ENCODE assay signal across 23 cellular contexts in the genomic region with DNA sequence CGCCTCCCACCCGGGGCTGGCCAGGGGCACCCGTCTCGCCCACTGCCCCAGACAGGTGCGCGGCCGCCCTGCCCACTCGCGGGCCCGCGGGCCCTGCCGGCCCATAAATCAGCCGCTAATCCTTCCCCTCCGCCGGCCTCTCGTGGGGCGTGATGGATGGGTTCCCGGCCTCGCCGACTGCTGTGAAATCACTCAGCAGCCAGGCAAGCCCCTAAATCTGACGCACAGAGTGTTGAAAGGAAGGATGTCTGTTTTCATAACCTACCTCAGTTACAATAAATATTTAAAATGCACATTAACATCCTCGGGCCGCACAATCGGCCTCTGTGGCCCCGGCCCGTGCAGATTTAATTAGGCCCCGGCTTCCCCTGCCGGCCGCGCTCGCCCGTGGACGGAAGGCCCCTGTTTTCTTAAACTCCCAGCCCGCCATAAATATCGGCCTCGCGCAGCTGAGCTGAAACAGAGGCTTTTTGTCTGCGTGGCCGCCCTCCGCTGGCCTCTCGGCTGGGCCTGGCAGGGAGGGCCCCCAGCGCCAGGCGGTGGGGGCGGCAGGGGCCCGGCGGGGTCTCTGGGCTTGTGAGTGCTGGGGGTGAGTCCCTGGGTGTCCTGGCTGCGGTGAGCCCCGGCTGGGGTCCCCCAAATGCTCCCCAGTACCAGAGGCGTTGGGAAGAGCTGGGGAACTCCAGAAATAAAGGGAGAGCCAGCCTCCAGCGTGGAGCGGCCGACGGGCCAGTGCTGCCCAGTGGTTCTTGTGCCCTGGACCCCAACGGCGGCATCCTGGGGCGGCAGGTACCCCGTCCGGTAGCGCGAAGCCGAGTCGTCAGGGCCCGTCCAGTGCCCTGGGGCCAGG.
DNase-seq lines count a peak whose midpoint lies in the region; ATAC-seq and TF ChIP-seq lines count a peak whose summit lies in the region.
"Had no signal": no experiment of that assay in that cellular context is flagged by ENCODE, and none has a peak within 500 bp of the region (broad histone marks: within the 10 kb centered on the region; RNA-seq: fewer than 3 reads in every experiment).

No MANE protein-coding gene starts in this region.

- no peaks in the 10 kb centered on the region for H3K9me3 Mint-ChIP-seq in Caco-2 (ENCODE audit: unreplicated experiment)
- H3K9me3 Mint-ChIP-seq: CD4-positive, alpha-beta T cell; natural killer cell had no signal

- no peaks in the 10 kb centered on the region for H3K36me3 Mint-ChIP-seq in Caco-2 (ENCODE audit: insufficient read depth, unreplicated experiment)
- H3K36me3 Mint-ChIP-seq: natural killer cell had no signal

- H3K27me3 Mint-ChIP-seq in Caco-2 (ENCODE audit: insufficient read depth, unreplicated experiment): peaks cover 6% of the 10 kb centered on the region

- no peaks in the 10 kb centered on the region for H3K9me3 ChIP-seq in Caco-2
- no peaks in the 10 kb centered on the region for H3K9me3 ChIP-seq in colonic mucosa
- H3K9me3 ChIP-seq: adrenal gland, esophagus squamous epithelium, thoracic aorta had no signal

- POLR2A ChIA-PET in Caco-2 (lab: Charles Lee): no interaction called here

- H3K9ac ChIP-seq in colonic mucosa (ENCODE audit: low read depth in 2 of 2, low read length in 2 of 2): no peak overlapping the region

- DNase-seq in H7 (peak; percentile 63), choroid plexus epithelial cell (ENCODE audit: low read depth) (peak; percentile 13), putamen (ENCODE audit: low spot score) (peak; percentile 30), Caco-2 (no peak), colonic mucosa (no peak)
- DNase-seq in activated naive CD4-positive, alpha-beta T cell treated with Interleukin-2 at 50 U/mL for 16 hours: no peak
- DNase-seq: activated CD4-positive, alpha-beta T cell treated with anti-CD3 and anti-CD28 coated beads, Interleukin-2, amount 50 U/mL, for 1 hour; activated gamma-delta T cell; adrenal gland; CD4-positive, alpha-beta T cell; central memory CD4-positive, alpha-beta T cell; effector CD4-positive, alpha-beta T cell; esophagus squamous epithelium; KBM-7; mammary epithelial cell; MV-4-11; natural killer cell; NCI-H2029 treated with DMSO at 0.1 percent for 48 hours; NCI-H510A; RPMI8226 had no signal

- no peak for ATAC-seq in HG02852 (IDR thresholded peaks at IDR 0.05; ENCODE audit: unreplicated experiment)
- ATAC-seq: natural killer cell had no signal

- no peaks in the 10 kb centered on the region for H3K27me3 ChIP-seq in H7 (ENCODE audit: control insufficient read depth, insufficient read depth, low read length)
- peaks cover 4% of the 10 kb centered on the region for H3K27me3 ChIP-seq in layer of hippocampus (ENCODE audit: control insufficient read depth, insufficient read depth, low read length)
- H3K27me3 ChIP-seq in Caco-2 (replicated peaks; ENCODE audit: control insufficient read depth, insufficient read depth, low read length): no peaks in the 10 kb centered on the region
- H3K27me3 ChIP-seq in colonic mucosa: peaks cover 9% of the 10 kb centered on the region

- H3K27ac Mint-ChIP-seq in Caco-2 (ENCODE audit: unreplicated experiment): no peak overlapping the region
- H3K27ac Mint-ChIP-seq: CD4-positive, alpha-beta T cell; natural killer cell had no signal

- H3K4me3 Mint-ChIP-seq in Caco-2 (ENCODE audit: unreplicated experiment): no peak overlapping the region
- H3K4me3 Mint-ChIP-seq: CD4-positive, alpha-beta T cell; natural killer cell had no signal

- no peaks in the 10 kb centered on the region for H3K36me3 ChIP-seq in H7 (replicated peaks; ENCODE audit: control insufficient read depth, insufficient read depth, low read length)
- no peaks in the 10 kb centered on the region for H3K36me3 ChIP-seq in Caco-2 (ENCODE audit: control insufficient read depth, insufficient read depth, low read length)
- H3K36me3 ChIP-seq in colonic mucosa: no peaks in the 10 kb centered on the region
- H3K36me3 ChIP-seq: adrenal gland, esophagus squamous epithelium, thoracic aorta had no signal

- TF ChIP-seq CTCF in choroid plexus epithelial cell (conservative IDR thresholded peaks at IDR 0.05; ENCODE audit: low read depth, low read length): no peak
- no peak for TF ChIP-seq CTCF in Caco-2 (IDR thresholded peaks at IDR 0.05; ENCODE audit: insufficient read depth in 1 of 2, low read depth in 1 of 2, low read length in 1 of 2, severe bottlenecking in 1 of 2, unreplicated experiment in 1 of 2)
- no peak for TF ChIP-seq CTCF in colonic mucosa (IDR thresholded peaks at IDR 0.05)

- H3K4me3 ChIP-seq in H7 (ENCODE audit: insufficient read depth, low read depth, low read length): no peak overlapping the region
- H3K4me3 ChIP-seq in choroid plexus epithelial cell (ENCODE audit: low read depth, low read length): no peak overlapping the region
- H3K4me3 ChIP-seq in Caco-2 (ENCODE audit: low read depth, low read length): no peak overlapping the region
- no peak overlapping the region for H3K4me3 ChIP-seq in colonic mucosa
- H3K4me3 ChIP-seq: adrenal gland, esophagus squamous epithelium, thoracic aorta had no signal

- CTCF ChIA-PET in Caco-2 (lab: Charles Lee): no interaction called here

- no peaks in the 10 kb centered on the region for H3K4me1 ChIP-seq in Caco-2
- no peaks in the 10 kb centered on the region for H3K4me1 ChIP-seq in colonic mucosa
- H3K4me1 ChIP-seq: adrenal gland had no signal

- no peaks in the 10 kb centered on the region for H3K4me1 Mint-ChIP-seq in Caco-2 (ENCODE audit: low read depth, unreplicated experiment)
- H3K4me1 Mint-ChIP-seq: natural killer cell had no signal

- H3K27ac ChIP-seq in layer of hippocampus (ENCODE audit: low read depth, low read length): peak overlapping the region; percentile 57
- no peak overlapping the region for H3K27ac ChIP-seq in colonic mucosa
- H3K27ac ChIP-seq: adrenal gland, esophagus squamous epithelium, thoracic aorta had no signal

- no TSS peak for BruUV-seq in Caco-2 (replicated peaks; lab: Mats Ljungman, UMichigan)

- intact Hi-C loops in Caco-2 (cut with micrococcal nuclease; ENCODE audit: unreplicated experiment) (no loop called here), colonic mucosa (cut with DNase I) (no loop called here)

Comparison
In these comparisons a context has a peak if more than half of its experiments do, and no peak if none do; other contexts are left out.
1. DNase-seq: peak in H7 (single experiment), choroid plexus epithelial cell (single experiment) and putamen (single experiment); none in activated naive CD4-positive, alpha-beta T cell treated with Interleukin-2 at 50 U/mL for 16 hours (single experiment), Caco-2 (0 of 2) and colonic mucosa (single experiment).